21 cellular contexts compared by ENCODE assay signal in genomic region chr9:136984464-136985026, GRCh38. TPM values are rescaled to one million over a fixed set of nuclear protein-coding genes. Genes with fewer than 3 reads are reported as not detected.
DNase-seq lines count a peak whose midpoint lies in the region; ATAC-seq and TF ChIP-seq lines count a peak whose summit lies in the region.
"Had no signal": no experiment of that assay in that cellular context is flagged by ENCODE, and none has a peak within 500 bp of the region (broad histone marks: within the 10 kb centered on the region; RNA-seq: fewer than 3 reads in every experiment).

No MANE protein-coding gene starts in this region.

- ATAC-seq in stimulated activated naive CD8-positive, alpha-beta T cell treated with anti-CD3 and anti-CD28 coated beads, Interleukin-15, amount 100 ng/mL, for 72 hours = peak; percentile 26
- no peak for ATAC-seq in stimulated activated naive CD8-positive, alpha-beta T cell treated with anti-CD3 and anti-CD28 coated beads, Interleukin-15, Interleukin-2, amounts not matched to agents 100 U/mL and 50 U/mL, for 24 hours
- ATAC-seq: A549, Panc1 had no signal

- H3K4me3 Mint-ChIP-seq in stimulated activated naive CD8-positive, alpha-beta T cell treated with anti-CD3 and anti-CD28 coated beads, Interleukin-15, amount 100 ng/mL, for 72 hours = no peak overlapping the region
- no peak overlapping the region for H3K4me3 Mint-ChIP-seq in activated CD4-positive, alpha-beta T cell treated with anti-CD3 and anti-CD28 coated beads, Interleukin-2, amount 10 ng/mL, durations not matched to agents 24 days and 14 days

- DNase-seq in stimulated activated naive CD8-positive, alpha-beta T cell treated with anti-CD3 and anti-CD28 coated beads, Interleukin-15, amount 100 ng/mL, for 72 hours = no peak
- DNase-seq in stimulated activated naive CD8-positive, alpha-beta T cell treated with anti-CD3 and anti-CD28 coated beads, Interleukin-15, Interleukin-2, amounts not matched to agents 100 U/mL and 50 U/mL, for 24 hours = no peak
- peak in 1 of 10 donors; percentile 43 for DNase-seq in dorsolateral prefrontal cortex
- DNase-seq in medulla oblongata (ENCODE audit: extremely low spot score) = peak; percentile 17
- no peak for DNase-seq in NCI-H1694 treated with DMSO at 0.1 percent for 48 hours (lab: John Stamatoyannopoulos, UW)
- no peak for DNase-seq in activated CD4-positive, alpha-beta T cell treated with anti-CD3 and anti-CD28 coated beads, Interleukin-2, amount 10 ng/mL, durations not matched to agents 24 days and 14 days
- DNase-seq in activated CD4-positive, alpha-beta T cell treated with anti-CD3 and anti-CD28 coated beads, Interleukin-2, amount 50 U/mL, for 4 hours = no peak
- no peak for DNase-seq in DMS153 treated with DMSO at 0.1 percent for 48 hours (lab: John Stamatoyannopoulos, UW; ENCODE audit: unreplicated experiment)
- DNase-seq: Calu3, DMS79 treated with DMSO at 0.1 percent for 48 hours, GDM1, KG1, NCI-H1092 treated with DMSO at 0.1 percent for 48 hours, NCI-H1694, SHP77 had no signal

- H3K9me3 Mint-ChIP-seq in stimulated activated naive CD8-positive, alpha-beta T cell treated with anti-CD3 and anti-CD28 coated beads, Interleukin-15, amount 100 ng/mL, for 72 hours = no peaks in the 10 kb centered on the region
- no peaks in the 10 kb centered on the region for H3K9me3 Mint-ChIP-seq in activated CD4-positive, alpha-beta T cell treated with anti-CD3 and anti-CD28 coated beads, Interleukin-2, amount 10 ng/mL, durations not matched to agents 24 days and 14 days

- intact Hi-C loops in dorsolateral prefrontal cortex (cut with DNase I) = no loop called here
- intact Hi-C loops in activated CD4-positive, alpha-beta T cell treated with anti-CD3 and anti-CD28 coated beads, Interleukin-2, amount 10 ng/mL, durations not matched to agents 24 days and 14 days (cut with micrococcal nuclease) = no loop called here

- peak overlapping the region in 52 of 59 donors; percentile 20 to 63 (median 46) for H3K4me3 ChIP-seq in dorsolateral prefrontal cortex
- H3K4me3 ChIP-seq: A549 had no signal

- no peak overlapping the region for H3K27ac Mint-ChIP-seq in stimulated activated naive CD8-positive, alpha-beta T cell treated with anti-CD3 and anti-CD28 coated beads, Interleukin-15, amount 100 ng/mL, for 72 hours
- no peak overlapping the region for H3K27ac Mint-ChIP-seq in activated CD4-positive, alpha-beta T cell treated with anti-CD3 and anti-CD28 coated beads, Interleukin-2, amount 10 ng/mL, durations not matched to agents 24 days and 14 days
- H3K27ac Mint-ChIP-seq: CD14-positive monocyte had no signal

- peaks cover 0 to 14% (median 0%) of the 10 kb centered on the region in 45 donors for H3K27me3 ChIP-seq in dorsolateral prefrontal cortex

- no peaks in the 10 kb centered on the region for H3K4me1 Mint-ChIP-seq in stimulated activated naive CD8-positive, alpha-beta T cell treated with anti-CD3 and anti-CD28 coated beads, Interleukin-15, amount 100 ng/mL, for 72 hours
- no peaks in the 10 kb centered on the region for H3K4me1 Mint-ChIP-seq in activated CD4-positive, alpha-beta T cell treated with anti-CD3 and anti-CD28 coated beads, Interleukin-2, amount 10 ng/mL, durations not matched to agents 24 days and 14 days
- H3K4me1 Mint-ChIP-seq: CD14-positive monocyte had no signal

- H3K27me3 Mint-ChIP-seq in stimulated activated naive CD8-positive, alpha-beta T cell treated with anti-CD3 and anti-CD28 coated beads, Interleukin-15, amount 100 ng/mL, for 72 hours = peaks cover 42% of the 10 kb centered on the region
- H3K27me3 Mint-ChIP-seq in activated CD4-positive, alpha-beta T cell treated with anti-CD3 and anti-CD28 coated beads, Interleukin-2, amount 10 ng/mL, durations not matched to agents 24 days and 14 days = peaks cover 30% of the 10 kb centered on the region

- H3K27ac ChIP-seq in dorsolateral prefrontal cortex = peak overlapping the region in 52 of 59 donors; percentile 22 to 100 (median 74)
- H3K27ac ChIP-seq: A549, HL-60 had no signal

- no peak for TF ChIP-seq CTCF in dorsolateral prefrontal cortex (IDR thresholded peaks at IDR 0.05 in 54 of 56, conservative IDR thresholded peaks at IDR 0.05 in 2 of 56; ENCODE audit: low read depth in 1 of 56, partially characterized antibody in 56 of 56)

- no peaks in the 10 kb centered on the region for H3K36me3 Mint-ChIP-seq in activated CD4-positive, alpha-beta T cell treated with anti-CD3 and anti-CD28 coated beads, Interleukin-2, amount 10 ng/mL, durations not matched to agents 24 days and 14 days (ENCODE audit: low read depth)

RNA-seq across cellular contexts. Expression of gene LCNL1, which starts 1.8 kb away (rescaled TPM):
- 10 to 100 TPM in 119 of 120 experiments, 1 to 10 TPM in 1; 9.8 to 81.8 (median 27.3) TPM for total RNA-seq in dorsolateral prefrontal cortex
- not detected in 2 replicates for total RNA-seq in activated CD4-positive, alpha-beta T cell treated with anti-CD3 and anti-CD28 coated beads, Interleukin-2, amount 10 ng/mL, durations not matched to agents 24 days and 14 days
- total RNA-seq: Calu3, MCF 10A, NCI-H460 had no signal

RNA-seq across cellular contexts. Expression of gene PTGDS, which starts 7.2 kb away (rescaled TPM):
- 1,000 to 10,000 TPM; 1,122 to 4,894 (median 2,197) TPM for total RNA-seq in dorsolateral prefrontal cortex
- total RNA-seq in activated CD4-positive, alpha-beta T cell treated with anti-CD3 and anti-CD28 coated beads, Interleukin-2, amount 10 ng/mL, durations not matched to agents 24 days and 14 days = not detected in 2 replicates
- total RNA-seq: Calu3, NCI-H460 had no signal

RNA-seq across cellular contexts. Expression of gene PAXX, which starts 7.7 kb away (rescaled TPM):
- total RNA-seq in dorsolateral prefrontal cortex = 10 to 100 TPM; 30.9 to 76.1 (median 46.1) TPM
- total RNA-seq in activated CD4-positive, alpha-beta T cell treated with anti-CD3 and anti-CD28 coated beads, Interleukin-2, amount 10 ng/mL, durations not matched to agents 24 days and 14 days = 87.8 and 90.2 TPM in 2 replicates

RNA-seq across cellular contexts. Expression of gene CLIC3, which starts 11.8 kb away (rescaled TPM):
- total RNA-seq in dorsolateral prefrontal cortex = 1 to 10 TPM in 30 of 120 experiments, under 1 TPM in 28, not detected in 62; 0.47 to 3.2 (median 1.0) TPM
- not detected in 2 replicates for total RNA-seq in activated CD4-positive, alpha-beta T cell treated with anti-CD3 and anti-CD28 coated beads, Interleukin-2, amount 10 ng/mL, durations not matched to agents 24 days and 14 days

RNA-seq across cellular contexts. Expression of gene LCN12, which starts 32.5 kb away (rescaled TPM):
- 10 to 100 TPM in 108 of 120 experiments, 1 to 10 TPM in 12; 5.2 to 34.4 (median 16.7) TPM for total RNA-seq in dorsolateral prefrontal cortex
- total RNA-seq in activated CD4-positive, alpha-beta T cell treated with anti-CD3 and anti-CD28 coated beads, Interleukin-2, amount 10 ng/mL, durations not matched to agents 24 days and 14 days = 1.3 and 2.3 TPM in 2 replicates

Comparison
In these comparisons a context has a peak if more than half of its experiments do, and no peak if none do; other contexts are left out.
1. RNA of gene LCNL1, which starts 1.8 kb away (total RNA-seq): 9.8 to 81.8 TPM in dorsolateral prefrontal cortex; not detected in activated CD4-positive, alpha-beta T cell treated with anti-CD3 and anti-CD28 coated beads, Interleukin-2, amount 10 ng/mL, durations not matched to agents 24 days and 14 days; every median in the first group is over 10 times any median in the second.
2. RNA of gene PTGDS, which starts 7.2 kb away (total RNA-seq): 1,122 to 4,894 TPM in dorsolateral prefrontal cortex; not detected in activated CD4-positive, alpha-beta T cell treated with anti-CD3 and anti-CD28 coated beads, Interleukin-2, amount 10 ng/mL, durations not matched to agents 24 days and 14 days; every median in the first group is over 1,000 times any median in the second.